ENCODE assay signal across 9 cellular contexts in genomic region chr1:2290595-2291510, GRCh38.
DNase-seq lines count a peak whose midpoint lies in the region; ATAC-seq lines count a peak whose summit lies in the region.
"Had no signal": no experiment of that assay in that cellular context is flagged by ENCODE, and none has a peak within 500 bp of the region (broad histone marks: within the 10 kb centered on the region; RNA-seq: fewer than 3 reads in every experiment).

No MANE protein-coding gene starts in this region.

- peak overlapping the region; percentile 97 for H3K27ac Mint-ChIP-seq in T-helper 2 cell treated with Interferon-gamma antibody and Interleukin-4, amounts not matched to agents 5 μg/mL and 100 μg/mL, for 36 hours

- no peaks in the 10 kb centered on the region for H3K9me3 Mint-ChIP-seq in T-helper 2 cell treated with Interferon-gamma antibody and Interleukin-4, amounts not matched to agents 5 μg/mL and 100 μg/mL, for 36 hours

- H3K4me1 ChIP-seq in right cardiac atrium (ENCODE audit: control insufficient read depth, insufficient read depth, low read length) = peaks cover 51% of the 10 kb centered on the region

- DNase-seq in GDM1 (lab: John Stamatoyannopoulos, UW) = peak; percentile 93
- peak; percentile 85 for DNase-seq in T-helper 2 cell treated with Interferon-gamma antibody and Interleukin-4, amounts not matched to agents 5 μg/mL and 100 μg/mL, for 36 hours (ENCODE audit: low spot score)
- peak; percentile 96 for DNase-seq in amniotic stem cell (lab: John Stamatoyannopoulos, UW)
- DNase-seq in right cardiac atrium = peak; percentile 87 to 92 (median 92)
- DNase-seq in DMS53 treated with DMSO at 0.1 percent for 48 hours (lab: John Stamatoyannopoulos, UW; ENCODE audit: unreplicated experiment) = no peak
- DNase-seq in NCI-H2227 treated with DMSO at 0.1 percent for 48 hours (lab: John Stamatoyannopoulos, UW) = no peak

- no peaks in the 10 kb centered on the region for H3K27me3 ChIP-seq in right cardiac atrium (ENCODE audit: control insufficient read depth, insufficient read depth)

- peak overlapping the region; percentile 90 for H3K4me3 Mint-ChIP-seq in T-helper 2 cell treated with Interferon-gamma antibody and Interleukin-4, amounts not matched to agents 5 μg/mL and 100 μg/mL, for 36 hours

- H3K27ac ChIP-seq in right cardiac atrium (ENCODE audit: low read length) = peak overlapping the region; percentile 53
- peak overlapping the region in 20 of 21 experiments; percentile 62 to 90 (median 80) for H3K27ac ChIP-seq in skin epidermis
- H3K27ac ChIP-seq: KMS-11 had no signal

- ATAC-seq in HG02973 (IDR thresholded peaks at IDR 0.05; ENCODE audit: unreplicated experiment) = peak; percentile 42
- peak; percentile 73 to 79 for ATAC-seq in right cardiac atrium

- H3K9me3 ChIP-seq in right cardiac atrium (ENCODE audit: control insufficient read depth, low read length) = no peaks in the 10 kb centered on the region

- H3K4me3 ChIP-seq in right cardiac atrium (ENCODE audit: low read length) = no peak overlapping the region
- peak overlapping the region in 5 of 7 experiments; percentile 1 to 30 (median 19) for H3K4me3 ChIP-seq in skin epidermis

- no peaks in the 10 kb centered on the region for H3K27me3 Mint-ChIP-seq in T-helper 2 cell treated with Interferon-gamma antibody and Interleukin-4, amounts not matched to agents 5 μg/mL and 100 μg/mL, for 36 hours (ENCODE audit: low read depth)

- WGBS in right cardiac atrium = 24% methylated on average over 41 of the region's 41 CpGs

- H3K36me3 Mint-ChIP-seq in T-helper 2 cell treated with Interferon-gamma antibody and Interleukin-4, amounts not matched to agents 5 μg/mL and 100 μg/mL, for 36 hours (ENCODE audit: low read depth) = peaks cover 19% of the 10 kb centered on the region

- H3K4me1 Mint-ChIP-seq in T-helper 2 cell treated with Interferon-gamma antibody and Interleukin-4, amounts not matched to agents 5 μg/mL and 100 μg/mL, for 36 hours (ENCODE audit: low read depth) = peaks cover 53% of the 10 kb centered on the region

- intact Hi-C loops in right cardiac atrium (cut with DNase I) = no loop called here

Comparison
In these comparisons a context has a peak if more than half of its experiments do, and no peak if none do; other contexts are left out.
1. DNase-seq: peak in GDM1 (single experiment), T-helper 2 cell treated with Interferon-gamma antibody and Interleukin-4, amounts not matched to agents 5 μg/mL and 100 μg/mL, for 36 hours (single experiment), amniotic stem cell (single experiment) and right cardiac atrium (3 of 3); none in DMS53 treated with DMSO at 0.1 percent for 48 hours (single experiment) and NCI-H2227 treated with DMSO at 0.1 percent for 48 hours (single experiment).